In the genomic region with DNA sequence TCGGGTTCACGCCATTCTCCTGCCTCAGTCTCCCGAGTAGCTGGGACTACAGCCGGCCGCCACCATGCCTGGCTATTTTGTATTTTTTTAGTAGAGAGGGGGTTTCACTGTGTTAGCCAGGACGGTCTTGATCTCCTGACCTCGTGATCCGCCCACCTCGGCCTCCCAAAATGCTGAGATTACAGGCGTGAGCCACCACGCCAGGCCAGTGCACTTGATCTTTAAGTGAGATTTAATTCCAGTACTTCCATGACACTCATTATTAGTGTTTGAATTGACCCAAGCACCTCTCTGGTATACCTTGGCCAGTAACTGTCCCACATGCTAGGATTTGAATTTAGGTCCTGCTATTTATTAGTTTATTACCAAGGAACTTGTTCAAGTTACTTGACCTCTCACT, we compare ENCODE assay signal across 1 cellular context. TPM values are rescaled to one million over a fixed set of nuclear protein-coding genes. Genes with fewer than 3 reads are reported as not detected.
"Had no signal": no experiment of that assay in that cellular context is flagged by ENCODE, and none has a peak within 500 bp of the region (broad histone marks: within the 10 kb centered on the region; RNA-seq: fewer than 3 reads in every experiment).

No MANE protein-coding gene starts in this region.

RNA-seq across cellular contexts. Expression of a gene that starts 38.5 kb away (rescaled TPM):
- total RNA-seq: GM12878 had no signal
